In the genomic region with DNA sequence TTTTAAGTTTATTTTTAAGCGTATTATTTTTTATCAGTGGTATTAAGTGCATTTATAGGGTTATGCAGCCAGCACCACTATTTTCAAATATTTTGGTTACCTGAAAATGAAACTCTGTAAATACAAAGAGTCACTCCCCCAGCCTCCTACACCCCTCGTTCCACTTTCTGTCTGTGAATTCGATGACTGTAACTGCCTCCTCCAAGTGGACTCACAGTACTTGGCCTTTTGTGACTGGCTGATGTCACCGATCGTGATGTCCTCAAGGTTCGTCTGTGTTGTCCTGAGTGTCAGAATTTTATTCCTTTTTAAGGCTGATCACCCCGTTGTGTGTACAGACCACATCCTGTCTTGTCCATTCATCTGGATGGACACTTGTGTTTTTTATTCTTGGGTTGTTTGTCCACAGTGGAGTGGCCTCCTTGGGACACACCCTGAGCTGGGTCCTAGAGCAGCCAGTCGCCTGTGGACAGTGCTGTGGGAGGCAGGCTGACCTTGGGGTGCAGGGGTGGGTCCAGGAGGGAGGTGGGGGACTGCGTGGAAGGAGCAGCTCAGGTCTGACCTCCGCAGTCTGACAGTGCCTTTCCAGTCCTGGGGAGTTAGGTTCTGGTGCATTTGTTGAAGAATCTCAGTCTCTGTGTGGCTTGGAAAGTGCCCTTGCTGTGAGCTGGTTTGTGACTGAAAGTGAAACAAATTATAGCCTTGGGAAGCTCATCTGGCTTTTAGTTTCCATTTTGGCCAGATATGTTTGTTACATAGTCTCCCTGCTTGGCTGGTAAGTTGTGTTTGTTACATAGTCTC, we compare ENCODE assay signal across 8 cellular contexts. TPM values are rescaled to one million over a fixed set of nuclear protein-coding genes. Genes with fewer than 3 reads are reported as not detected.
DNase-seq lines count a peak whose midpoint lies in the region; ATAC-seq, FAIRE-seq and TF ChIP-seq lines count a peak whose summit lies in the region.
"Had no signal": no experiment of that assay in that cellular context is flagged by ENCODE, and none has a peak within 500 bp of the region (broad histone marks: within the 10 kb centered on the region; RNA-seq: fewer than 3 reads in every experiment).

No MANE protein-coding gene starts in this region.

- WGBS in small intestine, 3 donors, result 55 to 68% (median 58%) methylated on average over 10 of the region's 10 CpGs
- WGBS in tibial nerve, 2 donors, result 84% methylated on average over 10 of the region's 10 CpGs

- peak overlapping the region; percentile 78 for H3K27ac Mint-ChIP-seq in T-helper 2 cell treated with Interferon-gamma antibody and Interleukin-4, amounts not matched to agents 5 μg/mL and 100 μg/mL, for 36 hours

- peaks cover 0 to 10% of the 10 kb centered on the region in 2 donors for H3K36me3 ChIP-seq in small intestine (ENCODE audit: control insufficient read depth in 2 of 2, insufficient read depth in 2 of 2, low read length in 2 of 2)
- H3K36me3 ChIP-seq in MG63, result peaks cover 64% of the 10 kb centered on the region
- peaks cover 2 to 97% (median 31%) of the 10 kb centered on the region in 3 donors for H3K36me3 ChIP-seq in tibial nerve

- peaks cover 71% of the 10 kb centered on the region for H3K36me3 Mint-ChIP-seq in T-helper 2 cell treated with Interferon-gamma antibody and Interleukin-4, amounts not matched to agents 5 μg/mL and 100 μg/mL, for 36 hours (ENCODE audit: low read depth)

- no peaks in the 10 kb centered on the region for H3K9me3 ChIP-seq in small intestine (ENCODE audit: control insufficient read depth, low read depth)
- no peaks in the 10 kb centered on the region for H3K9me3 ChIP-seq in MG63
- H3K9me3 ChIP-seq in tibial nerve, result no peaks in the 10 kb centered on the region

- no peak for DNase-seq in T-helper 2 cell treated with Interferon-gamma antibody and Interleukin-4, amounts not matched to agents 5 μg/mL and 100 μg/mL, for 36 hours (ENCODE audit: low spot score)
- DNase-seq in small intestine (peak; percentile 19), UCSD-AML1 (lab: John Stamatoyannopoulos, UW; ENCODE audit: unreplicated experiment) (no peak), MG63 (no peak), tibial nerve (ENCODE audit: low spot score in 2 of 2) (no peak)

- H3K27me3 Mint-ChIP-seq in T-helper 2 cell treated with Interferon-gamma antibody and Interleukin-4, amounts not matched to agents 5 μg/mL and 100 μg/mL, for 36 hours (ENCODE audit: low read depth), result no peaks in the 10 kb centered on the region

- TF ChIP-seq EP300 in tibial nerve (IDR thresholded peaks at IDR 0.05), result no peak

- peaks cover 3 to 7% of the 10 kb centered on the region in 2 donors for H3K4me1 ChIP-seq in small intestine (ENCODE audit: control insufficient read depth in 2 of 2, insufficient read depth in 1 of 2, low read depth in 1 of 2, low read length in 1 of 2)
- H3K4me1 ChIP-seq in tibial nerve, result peaks cover 0 to 6% (median 1%) of the 10 kb centered on the region in 4 donors

- ATAC-seq in GM19025 (IDR thresholded peaks at IDR 0.05; ENCODE audit: low read depth, unreplicated experiment) (peak; percentile 59), HG02678 (IDR thresholded peaks at IDR 0.05; ENCODE audit: unreplicated experiment) (peak; percentile 73)

- no peak overlapping the region for H3K4me3 ChIP-seq in small intestine (ENCODE audit: low read depth in 1 of 2, low read length in 2 of 2)
- no peak overlapping the region for H3K4me3 ChIP-seq in MG63
- H3K4me3 ChIP-seq in tibial nerve, result no peak overlapping the region

- no peak for TF ChIP-seq POLR2A in tibial nerve (IDR thresholded peaks at IDR 0.05)

- H3K27ac ChIP-seq in small intestine (ENCODE audit: low read depth in 1 of 2, low read length in 1 of 2) (peak overlapping the region; percentile 12 to 94), tibial nerve (no peak overlapping the region)

- no peak for TF ChIP-seq CTCF in tibial nerve (IDR thresholded peaks at IDR 0.05)

- H3K4me3 Mint-ChIP-seq in T-helper 2 cell treated with Interferon-gamma antibody and Interleukin-4, amounts not matched to agents 5 μg/mL and 100 μg/mL, for 36 hours, result peak overlapping the region; percentile 51

- peaks cover 30% of the 10 kb centered on the region for H3K4me1 Mint-ChIP-seq in T-helper 2 cell treated with Interferon-gamma antibody and Interleukin-4, amounts not matched to agents 5 μg/mL and 100 μg/mL, for 36 hours (ENCODE audit: low read depth)

- FAIRE-seq in small intestine (lab: Jason Lieb, UNC), result no peak
- FAIRE-seq: H1 had no signal

- H3K9me3 Mint-ChIP-seq in T-helper 2 cell treated with Interferon-gamma antibody and Interleukin-4, amounts not matched to agents 5 μg/mL and 100 μg/mL, for 36 hours, result no peaks in the 10 kb centered on the region

- H3K27me3 ChIP-seq in small intestine (ENCODE audit: control insufficient read depth in 2 of 2, insufficient read depth in 2 of 2, low read length in 2 of 2) (no peaks in the 10 kb centered on the region), MG63 (no peaks in the 10 kb centered on the region), tibial nerve (no peaks in the 10 kb centered on the region)

RNA-seq across cellular contexts. Expression of gene MTG1, which starts 6.9 kb away (rescaled TPM):
- polyA plus RNA-seq in small intestine, result 100 to 1,000 TPM in 2 of 3 donors, 10 to 100 TPM in 1; 72.6 to 124 (median 109) TPM
- total RNA-seq in MG63 (2014; rRNA removed; shearing (Covaris generic); ENCODE audit: low replicate concordance), result 33.6 and 39.4 TPM in 2 replicates
- total RNA-seq in tibial nerve, result 10 to 100 TPM; 28.7 to 65.7 (median 34.7) TPM

RNA-seq across cellular contexts. Expression of gene PAOX, which starts 21.8 kb away (rescaled TPM):
- polyA plus RNA-seq in small intestine, result 10 to 100 TPM in 2 of 3 donors, 1 to 10 TPM in 1; 7.9 to 40.8 (median 12.3) TPM
- 0.54 and 0.66 TPM in 2 replicates for total RNA-seq in MG63 (2014; rRNA removed; shearing (Covaris generic); ENCODE audit: low replicate concordance)
- 10 to 100 TPM; 15.3 to 26.7 (median 18.4) TPM for total RNA-seq in tibial nerve

RNA-seq across cellular contexts. Expression of gene SPRN, which starts 23.6 kb away (rescaled TPM):
- 1 to 10 TPM in 1 of 3 donors, under 1 TPM in 2; 0.81 to 1.1 (median 0.89) TPM for polyA plus RNA-seq in small intestine
- total RNA-seq in MG63 (2014; rRNA removed; shearing (Covaris generic); ENCODE audit: low replicate concordance), result not detected in 2 replicates
- total RNA-seq in tibial nerve, result not detected

RNA-seq across cellular contexts. Expression of gene ECHS1, which starts 27.7 kb away (rescaled TPM):
- 100 to 1,000 TPM; 190 to 371 (median 260) TPM for polyA plus RNA-seq in small intestine
- 73.8 and 120 TPM in 2 replicates for total RNA-seq in MG63 (2014; rRNA removed; shearing (Covaris generic); ENCODE audit: low replicate concordance)
- total RNA-seq in tibial nerve, result 100 to 1,000 TPM in 1 of 4 donors, 10 to 100 TPM in 3; 70.5 to 104 (median 76.4) TPM

RNA-seq across cellular contexts. Expression of gene FUOM, which starts 43.0 kb away (rescaled TPM):
- 100 to 1,000 TPM in 2 of 3 donors, 10 to 100 TPM in 1; 89.8 to 320 (median 240) TPM for polyA plus RNA-seq in small intestine
- total RNA-seq in MG63 (2014; rRNA removed; shearing (Covaris generic); ENCODE audit: low replicate concordance), result 10.8 and 50.8 TPM in 2 replicates
- 10 to 100 TPM; 44.1 to 59.4 (median 49.3) TPM for total RNA-seq in tibial nerve

Comparison
In these comparisons a context has a peak if more than half of its experiments do, and no peak if none do; other contexts are left out.
1. H3K27ac ChIP-seq: peak in small intestine (2 of 2); none in tibial nerve (0 of 4).